In genomic region chr2:218397502-218398436, GRCh38 we compare ENCODE assay signal across 8 cellular contexts. TPM values are rescaled to one million over a fixed set of nuclear protein-coding genes. Genes with fewer than 3 reads are reported as not detected.
A peak's percentile ranks its signal among the peaks of the same experiment; 100 is the strongest.
DNase-seq lines count a peak whose midpoint lies in the region; ATAC-seq and TF ChIP-seq lines count a peak whose summit lies in the region.

No MANE protein-coding gene starts in this region.

- TF ChIP-seq CTCF in mucosa of descending colon (IDR thresholded peaks at IDR 0.05) = no peak
- no peak for TF ChIP-seq CTCF in type B pancreatic cell (conservative IDR thresholded peaks at IDR 0.05)

- H3K4me3 ChIP-seq in GM23248 (peak overlapping the region; percentile 95), mucosa of descending colon (peak overlapping the region; percentile 99)

- ATAC-seq in mucosa of descending colon = peak; percentile 19

- peak overlapping the region; percentile 94 for H2AFZ ChIP-seq in GM23248

- H3K27me3 Mint-ChIP-seq in type B pancreatic cell = peaks cover 18% of the 10 kb centered on the region

- in situ Hi-C loops in GM23248 (cut with MboI) = no loop called here

- H3K4me1 ChIP-seq in GM23248 (ENCODE audit: insufficient read depth) (peaks cover 13% of the 10 kb centered on the region; the same call in 1 of the 2 replicates), mucosa of descending colon (ENCODE audit: low read depth) (peaks cover 35% of the 10 kb centered on the region)

- peaks cover 27% of the 10 kb centered on the region for H3K79me2 ChIP-seq in GM23248 (ENCODE audit: insufficient read depth)

- H3K36me3 Mint-ChIP-seq in type B pancreatic cell = no peaks in the 10 kb centered on the region

- no peaks in the 10 kb centered on the region for H3K9me3 ChIP-seq in GM23248 (ENCODE audit: low read depth)
- H3K9me3 ChIP-seq in mucosa of descending colon = no peaks in the 10 kb centered on the region

- peak overlapping the region; percentile 99 for H3K27ac Mint-ChIP-seq in type B pancreatic cell

- H3K27me3 ChIP-seq in GM23248 (replicated peaks; ENCODE audit: insufficient read depth) = no peaks in the 10 kb centered on the region

- peaks cover 17% of the 10 kb centered on the region for H3K4me1 Mint-ChIP-seq in type B pancreatic cell (ENCODE audit: unreplicated experiment)

- no peaks in the 10 kb centered on the region for H4K20me1 ChIP-seq in GM23248 (ENCODE audit: insufficient read depth)

- H3K4me2 ChIP-seq in GM23248 (ENCODE audit: unreplicated experiment) = peak overlapping the region; percentile 96

- H3K36me3 ChIP-seq in GM23248 (ENCODE audit: low read depth) = no peaks in the 10 kb centered on the region
- H3K36me3 ChIP-seq in mucosa of descending colon (ENCODE audit: low read depth) = no peaks in the 10 kb centered on the region

- peak overlapping the region; percentile 99 for H3K9ac ChIP-seq in GM23248

- peak overlapping the region; percentile 95 for H3K4me3 Mint-ChIP-seq in type B pancreatic cell

- peak overlapping the region; percentile 97 for H3K27ac ChIP-seq in GM23248
- H3K27ac ChIP-seq in epithelial cell of prostate = peak overlapping the region; percentile 99

- peak; percentile 92 for DNase-seq in ELF-1 (ENCODE audit: low read depth, low spot score)
- peak; percentile 91 for DNase-seq in GM23248
- peak; percentile 71 for DNase-seq in NCI-H2196 treated with DMSO at 0.1 percent for 48 hours (lab: John Stamatoyannopoulos, UW; ENCODE audit: unreplicated experiment)
- DNase-seq in activated CD4-positive, alpha-beta T cell treated with anti-CD3 and anti-CD28 coated beads, Interleukin-2, amount 50 U/mL, for 48 hours = peak; percentile 70 to 78
- peak; percentile 43 for DNase-seq in epithelial cell of prostate (ENCODE audit: low read depth, low spot score)
- DNase-seq in mucosa of descending colon = peak; percentile 81 to 89 (median 86)
- no peak for DNase-seq in type B pancreatic cell (ENCODE audit: extremely low spot score, unreplicated experiment)
- no peak for DNase-seq in effector CD8-positive, alpha-beta T cell (lab: John Stamatoyannopoulos, UW)

- H3K9me2 ChIP-seq in GM23248 (ENCODE audit: insufficient read depth) = no peaks in the 10 kb centered on the region

- H3K9me3 Mint-ChIP-seq in type B pancreatic cell = no peaks in the 10 kb centered on the region

- 1% methylated on average over 46 of the region's 46 CpGs for WGBS in GM23248 (ENCODE audit: low coverage in 1 of 2, low lambda C conversion rate in 2 of 2, missing lambda C conversion rate in 2 of 2), 2 experiments

- intact Hi-C loops in mucosa of descending colon (cut with DNase I, micrococcal nuclease) = no loop called here

- peaks cover 15% of the 10 kb centered on the region for H3F3A ChIP-seq in GM23248 (ENCODE audit: insufficient read depth)

RNA-seq across cellular contexts. Expression of gene CTDSP1, which starts 1.9 kb away (rescaled TPM):
- total RNA-seq in GM23248 (2014; rRNA removed; shearing (Covaris generic)) = 82.7 and 119 TPM in 2 replicates
- polyA plus RNA-seq in GM23248 (2016; fragmentation: Nextera tagmentation; extraction: Ambion mirVana) = 28.5 and 31.0 TPM in 2 replicates
- total RNA-seq in mucosa of descending colon (100 to 1,000 TPM; 142 to 221 (median 165) TPM), type B pancreatic cell (ENCODE audit: low replicate concordance) (96.4 and 112 TPM in 2 replicates)

RNA-seq across cellular contexts. Expression of gene SLC11A1, which starts 15.7 kb away (rescaled TPM):
- total RNA-seq in GM23248 (2014; rRNA removed; shearing (Covaris generic)) = not detected in 2 replicates
- polyA plus RNA-seq in GM23248 (2016; fragmentation: Nextera tagmentation; extraction: Ambion mirVana) = 0.13 and 0.16 TPM in 2 replicates
- total RNA-seq in mucosa of descending colon (1 to 10 TPM; 1.2 to 7.8 (median 5.3) TPM), type B pancreatic cell (ENCODE audit: low replicate concordance) (0.39 and 0.64 TPM in 2 replicates)

RNA-seq across cellular contexts. Expression of gene VIL1, which starts 21.2 kb away (rescaled TPM):
- total RNA-seq in GM23248 (2014; rRNA removed; shearing (Covaris generic)) = not detected in 2 replicates
- polyA plus RNA-seq in GM23248 (2016; fragmentation: Nextera tagmentation; extraction: Ambion mirVana) = not detected in 2 replicates
- total RNA-seq in mucosa of descending colon = 100 to 1,000 TPM; 194 to 550 (median 341) TPM
- 64.6 and 142 TPM in 2 replicates for total RNA-seq in type B pancreatic cell (ENCODE audit: low replicate concordance)

RNA-seq across cellular contexts. Expression of gene CATIP, which starts 41.1 kb away (rescaled TPM):
- total RNA-seq in GM23248 (2014; rRNA removed; shearing (Covaris generic)) = not detected in 2 replicates
- polyA plus RNA-seq in GM23248 (2016; fragmentation: Nextera tagmentation; extraction: Ambion mirVana) = not detected in 2 replicates
- total RNA-seq in mucosa of descending colon = not detected
- total RNA-seq in type B pancreatic cell (ENCODE audit: low replicate concordance) = 0.21 and 4.1 TPM in 2 replicates

Comparison
In these comparisons a context has a peak if more than half of its experiments do, and no peak if none do; other contexts are left out.
1. DNase-seq: peak in ELF-1 (single experiment), GM23248 (single experiment), NCI-H2196 treated with DMSO at 0.1 percent for 48 hours (single experiment), activated CD4-positive, alpha-beta T cell treated with anti-CD3 and anti-CD28 coated beads, Interleukin-2, amount 50 U/mL, for 48 hours (2 of 2), epithelial cell of prostate (single experiment) and mucosa of descending colon (3 of 3); none in type B pancreatic cell (single experiment) and effector CD8-positive, alpha-beta T cell (single experiment).
2. RNA of gene VIL1, which starts 21.2 kb away (total RNA-seq): 194 to 550 TPM in mucosa of descending colon and 64.6 to 142 TPM in type B pancreatic cell; not detected in GM23248; every median in the first group is over 10 times any median in the second.